In genomic region chr1:212355230-212355969, GRCh38 we compare ENCODE assay signal across 34 cellular contexts. TPM values are rescaled to one million over a fixed set of nuclear protein-coding genes. Genes with fewer than 3 reads are reported as not detected.
DNase-seq lines count a peak whose midpoint lies in the region; ATAC-seq and TF ChIP-seq lines count a peak whose summit lies in the region.
"Had no signal": no experiment of that assay in that cellular context is flagged by ENCODE, and none has a peak within 500 bp of the region (broad histone marks: within the 10 kb centered on the region; RNA-seq: fewer than 3 reads in every experiment).

No MANE protein-coding gene starts in this region.

- no peak overlapping the region for H3K4me3 Mint-ChIP-seq in CD8-positive, alpha-beta memory T cell
- no peak overlapping the region for H3K4me3 Mint-ChIP-seq in Calu3 (ENCODE audit: low read depth, unreplicated experiment)
- H3K4me3 Mint-ChIP-seq: activated CD4-positive, alpha-beta T cell treated with anti-CD3 and anti-CD28 coated beads, Interleukin-2, amount 10 ng/mL, durations not matched to agents 24 days and 14 days; activated naive CD8-positive, alpha-beta T cell treated with anti-CD3 and anti-CD28 coated beads, Interleukin-2, amount 50 U/mL, for 24 hours; central memory CD8-positive, alpha-beta T cell; effector memory CD8-positive, alpha-beta T cell; neural progenitor cell; stimulated activated naive CD8-positive, alpha-beta T cell treated with anti-CD3 and anti-CD28 coated beads, Interleukin-15, Interleukin-2, amounts not matched to agents 100 ng/mL and 50 ng/mL, for 24 hours; WTC11 had no signal

- peaks cover 11% of the 10 kb centered on the region for H3K4me1 ChIP-seq in GM23248 (ENCODE audit: insufficient read depth)
- no peaks in the 10 kb centered on the region for H3K4me1 ChIP-seq in CD8-positive, alpha-beta memory T cell (ENCODE audit: insufficient read depth, low read length)
- H3K4me1 ChIP-seq: HAP-1, left lung, neural progenitor cell, spleen, uterus had no signal

- WGBS in GM23248 (ENCODE audit: low coverage in 1 of 2, low lambda C conversion rate in 2 of 2, missing lambda C conversion rate in 2 of 2), 2 experiments = 89 to 91% methylated on average over 3 of the region's 3 CpGs

- no peaks in the 10 kb centered on the region for H4K20me1 ChIP-seq in GM23248 (ENCODE audit: insufficient read depth)

- POLR2A ChIA-PET in CD8-positive, alpha-beta memory T cell (lab: Charles Lee) = no interaction called here

- DNase-seq in AG20443 (ENCODE audit: low spot score) = peak; percentile 11
- peak; percentile 39 for DNase-seq in GM23248
- peak; percentile 14 for DNase-seq in myocyte (ENCODE audit: low read depth)
- no peak for DNase-seq in CD8-positive, alpha-beta memory T cell
- DNase-seq in HPDE6-E6E7 (ENCODE audit: extremely low spot score) = no peak
- no peak for DNase-seq in Calu3
- DNase-seq: activated CD4-positive, alpha-beta T cell treated with anti-CD3 and anti-CD28 coated beads, Interleukin-2, amount 10 ng/mL, durations not matched to agents 24 days and 14 days; activated CD8-positive, alpha-beta memory T cell treated with anti-CD3 and anti-CD28 coated beads for 24 hours; activated gamma-delta T cell treated with Interleukin-2 at 50 U/mL for 16 hours; activated naive CD8-positive, alpha-beta T cell treated with anti-CD3 and anti-CD28 coated beads, Interleukin-2, amount 50 U/mL, for 24 hours; activated T-cell treated with anti-CD3 and anti-CD28 coated beads for 4 hours; DMS79 treated with DMSO at 0.1 percent for 48 hours; effector memory CD8-positive, alpha-beta T cell; foreskin keratinocyte; head of caudate nucleus; islet precursor cell; left lung; mesenchymal stem cell; NCI-H1092 treated with DMSO at 0.1 percent for 48 hours; NCI-H1694 treated with DMSO at 0.1 percent for 48 hours; NCI-H2171 treated with DMSO at 0.1 percent for 48 hours; NCI-H510A; posterior cingulate gyrus; right cardiac atrium; spleen; stimulated activated CD4-positive, alpha-beta T cell treated with anti-CD3 and anti-CD28 coated beads, Interleukin-2, amount 100 ng/mL, for 24 hours; uterus had no signal

- peaks cover 5 to 79% (median 18%) of the 10 kb centered on the region in 3 donors for H3K36me3 Mint-ChIP-seq in CD8-positive, alpha-beta memory T cell
- peaks cover 34% of the 10 kb centered on the region for H3K36me3 Mint-ChIP-seq in Calu3 (ENCODE audit: insufficient read depth, unreplicated experiment)

- H3K9ac ChIP-seq in GM23248 = no peak overlapping the region
- H3K9ac ChIP-seq: neural progenitor cell had no signal

- H3K9me3 Mint-ChIP-seq in CD8-positive, alpha-beta memory T cell = no peaks in the 10 kb centered on the region
- H3K9me3 Mint-ChIP-seq in Calu3 (ENCODE audit: low read depth, unreplicated experiment) = no peaks in the 10 kb centered on the region
- H3K9me3 Mint-ChIP-seq: activated CD4-positive, alpha-beta T cell treated with anti-CD3 and anti-CD28 coated beads, Interleukin-2, amount 10 ng/mL, durations not matched to agents 24 days and 14 days; activated naive CD8-positive, alpha-beta T cell treated with anti-CD3 and anti-CD28 coated beads, Interleukin-2, amount 50 U/mL, for 24 hours; central memory CD8-positive, alpha-beta T cell; effector memory CD8-positive, alpha-beta T cell; neural progenitor cell; stimulated activated naive CD8-positive, alpha-beta T cell treated with anti-CD3 and anti-CD28 coated beads, Interleukin-15, Interleukin-2, amounts not matched to agents 100 ng/mL and 50 ng/mL, for 24 hours; WTC11 had no signal

- peaks cover 6% of the 10 kb centered on the region; the same call in 1 of the 2 replicates for H3F3A ChIP-seq in GM23248 (ENCODE audit: insufficient read depth)

- no peak overlapping the region for H3K4me3 ChIP-seq in GM23248
- no peak overlapping the region for H3K4me3 ChIP-seq in CD8-positive, alpha-beta memory T cell (ENCODE audit: low read length)
- H3K4me3 ChIP-seq: HAP-1, left lung, neural progenitor cell, spleen, uterus had no signal

- H3K27ac ChIP-seq in GM23248 = no peak overlapping the region
- H3K27ac ChIP-seq in CD8-positive, alpha-beta memory T cell (ENCODE audit: low read depth, low read length) = no peak overlapping the region
- H3K27ac ChIP-seq: C4-2B, foreskin keratinocyte, left lung, neural progenitor cell, spleen, uterus had no signal

- H3K27me3 ChIP-seq in GM23248 (replicated peaks; ENCODE audit: insufficient read depth) = no peaks in the 10 kb centered on the region
- H3K27me3 ChIP-seq in CD8-positive, alpha-beta memory T cell (ENCODE audit: insufficient read depth, low read length, poor library complexity, severe bottlenecking) = no peaks in the 10 kb centered on the region
- H3K27me3 ChIP-seq: foreskin keratinocyte, left lung, neural progenitor cell, spleen, uterus had no signal

- peaks cover 21% of the 10 kb centered on the region for H3K36me3 ChIP-seq in GM23248 (ENCODE audit: low read depth)
- peaks cover 37% of the 10 kb centered on the region for H3K36me3 ChIP-seq in CD8-positive, alpha-beta memory T cell (ENCODE audit: insufficient read depth, low read length)
- H3K36me3 ChIP-seq: uterus had no signal

- BruUV-seq in Calu3 (replicated peaks; lab: Mats Ljungman, UMichigan) = no TSS peak

- H3K9me3 ChIP-seq in GM23248 (ENCODE audit: low read depth) = no peaks in the 10 kb centered on the region
- H3K9me3 ChIP-seq in CD8-positive, alpha-beta memory T cell (ENCODE audit: low read length) = no peaks in the 10 kb centered on the region
- H3K9me3 ChIP-seq: HAP-1, left lung, spleen, uterus had no signal

- ATAC-seq in SK-N-SH treated with all-trans-retinoic acid at 6 μM for 48 hours = peak; percentile 67
- ATAC-seq: activated naive CD8-positive, alpha-beta T cell treated with anti-CD3 and anti-CD28 coated beads, Interleukin-2, amount 50 U/mL, for 24 hours; effector memory CD8-positive, alpha-beta T cell; foreskin keratinocyte; left lung; right cardiac atrium; WTC11 had no signal

- no peak overlapping the region for H2AFZ ChIP-seq in GM23248
- H2AFZ ChIP-seq: neural progenitor cell had no signal

- H3K27me3 Mint-ChIP-seq in CD8-positive, alpha-beta memory T cell = no peaks in the 10 kb centered on the region
- H3K27me3 Mint-ChIP-seq in Calu3 (ENCODE audit: unreplicated experiment) = no peaks in the 10 kb centered on the region
- H3K27me3 Mint-ChIP-seq: activated CD4-positive, alpha-beta T cell treated with anti-CD3 and anti-CD28 coated beads, Interleukin-2, amount 10 ng/mL, durations not matched to agents 24 days and 14 days; activated naive CD8-positive, alpha-beta T cell treated with anti-CD3 and anti-CD28 coated beads, Interleukin-2, amount 50 U/mL, for 24 hours; central memory CD8-positive, alpha-beta T cell; effector memory CD8-positive, alpha-beta T cell; stimulated activated naive CD8-positive, alpha-beta T cell treated with anti-CD3 and anti-CD28 coated beads, Interleukin-15, Interleukin-2, amounts not matched to agents 100 ng/mL and 50 ng/mL, for 24 hours had no signal

- no peak for TF ChIP-seq CTCF in Calu3 (IDR thresholded peaks at IDR 0.05; ENCODE audit: unreplicated experiment)

- no peaks in the 10 kb centered on the region for H3K79me2 ChIP-seq in GM23248 (ENCODE audit: insufficient read depth)

- peaks cover 3 to 9% (median 3%) of the 10 kb centered on the region in 3 donors for H3K4me1 Mint-ChIP-seq in CD8-positive, alpha-beta memory T cell
- H3K4me1 Mint-ChIP-seq in Calu3 (ENCODE audit: low read depth, unreplicated experiment) = no peaks in the 10 kb centered on the region
- H3K4me1 Mint-ChIP-seq: neural progenitor cell, WTC11 had no signal

- in situ Hi-C loops in GM23248 (cut with MboI) = no loop called here

- CTCF ChIA-PET in CD8-positive, alpha-beta memory T cell (lab: Charles Lee) = interaction anchor here (1.1 to 1.5 kb wide), 3 partner anchors 12 to 98 kb away, joined by 3 read pairs; no protein-coding TSS in a partner anchor
- CTCF ChIA-PET in Calu3 (lab: Charles Lee) = no interaction called here

- intact Hi-C loops in Calu3 (cut with micrococcal nuclease; ENCODE audit: unreplicated experiment) = no loop called here

- H3K4me2 ChIP-seq in GM23248 (ENCODE audit: unreplicated experiment) = no peak overlapping the region
- H3K4me2 ChIP-seq: neural progenitor cell had no signal

- no peaks in the 10 kb centered on the region for H3K9me2 ChIP-seq in GM23248 (ENCODE audit: insufficient read depth)

- peak overlapping the region in 1 of 8 donors; percentile 50 for H3K27ac Mint-ChIP-seq in CD8-positive, alpha-beta memory T cell
- no peak overlapping the region for H3K27ac Mint-ChIP-seq in Calu3 (ENCODE audit: unreplicated experiment)
- H3K27ac Mint-ChIP-seq: activated CD4-positive, alpha-beta T cell treated with anti-CD3 and anti-CD28 coated beads, Interleukin-2, amount 10 ng/mL, durations not matched to agents 24 days and 14 days; activated naive CD8-positive, alpha-beta T cell treated with anti-CD3 and anti-CD28 coated beads, Interleukin-2, amount 50 U/mL, for 24 hours; neural progenitor cell; stimulated activated naive CD8-positive, alpha-beta T cell treated with anti-CD3 and anti-CD28 coated beads, Interleukin-15, Interleukin-2, amounts not matched to agents 100 ng/mL and 50 ng/mL, for 24 hours; WTC11 had no signal

TF ChIP-seq in SK-N-SH treated with all-trans-retinoic acid at 6 μM for 48 hours, 23 proteins besides CTCF, POLR2A, EP300 and RAD21 (continues in another document):
- TF ChIP-seq, protein P1, sequence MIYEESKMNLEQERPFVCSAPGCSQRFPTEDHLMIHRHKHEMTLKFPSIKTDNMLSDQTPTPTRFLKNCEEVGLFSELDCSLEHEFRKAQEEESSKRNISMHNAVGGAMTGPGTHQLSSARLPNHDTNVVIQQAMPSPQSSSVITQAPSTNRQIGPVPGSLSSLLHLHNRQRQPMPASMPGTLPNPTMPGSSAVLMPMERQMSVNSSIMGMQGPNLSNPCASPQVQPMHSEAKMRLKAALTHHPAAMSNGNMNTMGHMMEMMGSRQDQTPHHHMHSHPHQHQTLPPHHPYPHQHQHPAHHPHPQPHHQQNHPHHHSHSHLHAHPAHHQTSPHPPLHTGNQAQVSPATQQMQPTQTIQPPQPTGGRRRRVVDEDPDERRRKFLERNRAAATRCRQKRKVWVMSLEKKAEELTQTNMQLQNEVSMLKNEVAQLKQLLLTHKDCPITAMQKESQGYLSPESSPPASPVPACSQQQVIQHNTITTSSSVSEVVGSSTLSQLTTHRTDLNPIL (CRISPR knock-in tag; IDR thresholded peaks at IDR 0.05; ENCODE audit: low read depth) = no peak

RNA-seq across cellular contexts. Expression of gene PACC1, which starts 59.3 kb away (rescaled TPM):
- 4.4 and 6.9 TPM in 2 replicates for total RNA-seq in GM23248 (2014; rRNA removed; shearing (Covaris generic))
- polyA plus RNA-seq in GM23248 (2016; fragmentation: Nextera tagmentation; extraction: Ambion mirVana) = 4.7 and 5.4 TPM in 2 replicates
- total RNA-seq in myocyte = 5.3 and 6.8 TPM in 2 replicates
- polyA plus RNA-seq in myocyte (2012) = 10.1 TPM
- total RNA-seq in CD8-positive, alpha-beta memory T cell = 10 to 100 TPM; 16.9 to 17.8 TPM
- 15.1 TPM for polyA plus RNA-seq in CD8-positive, alpha-beta memory T cell
- total RNA-seq in Calu3 (2022) = 14.0 and 17.8 TPM in 2 replicates

Comparison
In these comparisons a context has a peak if more than half of its experiments do, and no peak if none do; other contexts are left out.
1. DNase-seq: peak in AG20443 (single experiment), GM23248 (single experiment) and myocyte (single experiment); none in CD8-positive, alpha-beta memory T cell (0 of 5), HPDE6-E6E7 (single experiment) and Calu3 (single experiment).